8 cellular contexts compared by ENCODE assay signal in the genomic region with DNA sequence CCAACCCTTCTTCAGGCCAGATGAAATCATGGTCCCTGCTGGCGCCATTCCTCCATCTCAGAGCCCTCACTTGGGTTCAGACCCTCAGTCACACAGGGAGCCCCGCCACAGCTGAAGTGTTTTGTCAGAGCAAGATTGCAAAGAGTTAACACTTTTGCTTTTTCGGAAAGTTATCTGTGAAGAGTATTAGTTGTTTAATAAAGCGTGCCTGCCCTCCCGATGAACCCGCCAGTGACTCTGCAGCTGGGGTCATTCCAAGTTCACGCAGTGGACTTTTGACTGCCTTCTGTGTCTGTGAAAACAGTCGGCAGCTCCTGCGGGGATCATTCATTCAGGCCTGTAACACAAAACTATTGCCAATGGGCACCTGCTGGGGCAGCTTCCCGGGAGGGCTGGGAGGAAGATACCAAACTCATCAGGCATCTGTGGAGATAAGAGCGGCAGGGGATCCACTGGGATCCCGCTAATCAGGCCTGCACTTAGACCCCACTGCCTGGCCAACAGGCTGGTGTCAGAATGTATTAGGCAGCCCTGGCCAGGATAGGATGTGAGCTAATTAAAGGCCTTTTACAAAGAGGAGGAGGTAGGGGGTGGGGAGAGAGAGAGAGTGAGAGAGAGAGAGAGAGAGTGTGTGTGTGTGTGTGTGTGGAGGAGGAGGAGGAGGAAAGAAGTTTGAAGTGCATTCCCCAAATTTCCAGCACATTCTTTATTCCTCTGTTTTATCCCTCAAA.
DNase-seq lines count a peak whose midpoint lies in the region; ATAC-seq and TF ChIP-seq lines count a peak whose summit lies in the region.

No MANE protein-coding gene starts in this region.

- peaks cover 6% of the 10 kb centered on the region for H3K36me3 ChIP-seq in right atrium auricular region
- peaks cover 0 to 9% (median 4%) of the 10 kb centered on the region in 3 donors for H3K36me3 ChIP-seq in skeletal muscle tissue (ENCODE audit: control insufficient read depth in 3 of 3, insufficient read depth in 3 of 3, low read length in 3 of 3)

- H3K4me1 ChIP-seq in right atrium auricular region (peaks cover 0 to 61% of the 10 kb centered on the region in 2 donors), skeletal muscle tissue (ENCODE audit: control insufficient read depth in 3 of 3, insufficient read depth in 3 of 3, low read length in 3 of 3) (peaks cover 25 to 29% (median 29%) of the 10 kb centered on the region in 3 donors)

- H3K27me3 ChIP-seq in right atrium auricular region (no peaks in the 10 kb centered on the region), skeletal muscle tissue (ENCODE audit: control insufficient read depth in 3 of 3, insufficient read depth in 3 of 3, low read length in 3 of 3) (no peaks in the 10 kb centered on the region)

- DNase-seq in HT-29 (ENCODE audit: low spot score) (peak; percentile 64), right atrium auricular region (ENCODE audit: low spot score) (peak; percentile 66), NCI-H128 (lab: John Stamatoyannopoulos, UW; ENCODE audit: unreplicated experiment) (no peak), NOMO-1 (lab: John Stamatoyannopoulos, UW; ENCODE audit: unreplicated experiment in 2 of 2) (no peak), NCI-H748 treated with DMSO at 0.1 percent for 48 hours (lab: John Stamatoyannopoulos, UW) (no peak)
- peak; percentile 31 for DNase-seq in activated CD8-positive, alpha-beta T cell treated with anti-CD3 and anti-CD28 coated beads for 36 hours

- peaks cover 2% of the 10 kb centered on the region for H3K27me3 Mint-ChIP-seq in activated CD8-positive, alpha-beta T cell treated with anti-CD3 and anti-CD28 coated beads for 36 hours

- intact Hi-C loops in activated CD8-positive, alpha-beta T cell treated with anti-CD3 and anti-CD28 coated beads for 36 hours (cut with micrococcal nuclease) = loop anchor here (1.0 to 2.0 kb wide), 3 partner anchors 16 to 77 kb away; no protein-coding TSS in a partner anchor

- H3K4me3 Mint-ChIP-seq in activated CD8-positive, alpha-beta T cell treated with anti-CD3 and anti-CD28 coated beads for 36 hours = no peak overlapping the region

- H3K4me3 ChIP-seq in right atrium auricular region (no peak overlapping the region), skeletal muscle tissue (ENCODE audit: low read length in 3 of 3) (peak overlapping the region in 2 of 3 donors; percentile 6 to 18)

- ATAC-seq in activated CD8-positive, alpha-beta T cell treated with anti-CD3 and anti-CD28 coated beads for 36 hours = no peak
- ATAC-seq in HG03520 (IDR thresholded peaks at IDR 0.05; ENCODE audit: unreplicated experiment) = no peak

- H3K9me3 Mint-ChIP-seq in activated CD8-positive, alpha-beta T cell treated with anti-CD3 and anti-CD28 coated beads for 36 hours = peaks cover 10% of the 10 kb centered on the region

- CTCF ChIA-PET in activated CD8-positive, alpha-beta T cell treated with anti-CD3 and anti-CD28 coated beads for 36 hours (lab: Charles Lee) = interaction anchor here (1.0 to 8.4 kb wide), 9 partner anchors 9 to 225 kb away, joined by 3 to 88 read pairs (median 4); partner anchors contain the start of gene DHRS3

- TF ChIP-seq CTCF in activated CD8-positive, alpha-beta T cell treated with anti-CD3 and anti-CD28 coated beads for 36 hours (IDR thresholded peaks at IDR 0.05) = no peak
- TF ChIP-seq CTCF in right atrium auricular region (IDR thresholded peaks at IDR 0.05) = no peak

- H3K9ac ChIP-seq in skeletal muscle tissue (ENCODE audit: low read depth in 1 of 3, low read length in 3 of 3) = peak overlapping the region; percentile 2 to 47 (median 39)

- H3K36me3 Mint-ChIP-seq in activated CD8-positive, alpha-beta T cell treated with anti-CD3 and anti-CD28 coated beads for 36 hours (ENCODE audit: low read depth) = peaks cover 63% of the 10 kb centered on the region

- H3K9me3 ChIP-seq in right atrium auricular region (no peaks in the 10 kb centered on the region), skeletal muscle tissue (ENCODE audit: control insufficient read depth in 3 of 3, low read length in 3 of 3) (no peaks in the 10 kb centered on the region)

- H3K27ac ChIP-seq in right atrium auricular region = peak overlapping the region; percentile 73 to 77
- peak overlapping the region; percentile 65 for H3K27ac ChIP-seq in skeletal muscle tissue (ENCODE audit: low read depth, low read length)

- H3K4me1 Mint-ChIP-seq in activated CD8-positive, alpha-beta T cell treated with anti-CD3 and anti-CD28 coated beads for 36 hours (ENCODE audit: low read depth) = peaks cover 80% of the 10 kb centered on the region

- POLR2A ChIA-PET in activated CD8-positive, alpha-beta T cell treated with anti-CD3 and anti-CD28 coated beads for 36 hours (lab: Charles Lee) = interaction anchor here (0.7 to 9.2 kb wide), 17 partner anchors 9 to 185 kb away, joined by 3 to 141 read pairs (median 5); partner anchors contain the start of gene DHRS3

- H3K27ac Mint-ChIP-seq in activated CD8-positive, alpha-beta T cell treated with anti-CD3 and anti-CD28 coated beads for 36 hours = peak overlapping the region; percentile 96

Comparison
In these comparisons a context has a peak if more than half of its experiments do, and no peak if none do; other contexts are left out.
1. DNase-seq: peak in HT-29 (single experiment), activated CD8-positive, alpha-beta T cell treated with anti-CD3 and anti-CD28 coated beads for 36 hours (single experiment) and right atrium auricular region (single experiment); none in NCI-H128 (single experiment), NOMO-1 (0 of 2) and NCI-H748 treated with DMSO at 0.1 percent for 48 hours (single experiment).
2. H3K4me3 ChIP-seq: peak in skeletal muscle tissue (2 of 3); none in right atrium auricular region (0 of 2).